ENCODE assay signal across 23 cellular contexts in genomic region chr2:172804423-172804822, GRCh38.
"Had no signal": no experiment of that assay in that cellular context is flagged by ENCODE, and none has a peak within 500 bp of the region (broad histone marks: within the 10 kb centered on the region; RNA-seq: fewer than 3 reads in every experiment).

No MANE protein-coding gene starts in this region.

- ATAC-seq: activated CD4-positive, CD25-positive, alpha-beta regulatory T cell treated with anti-CD3 and anti-CD28 coated beads, Interleukin-2, amount 50 U/mL, for 24 hours; activated CD8-positive, alpha-beta T cell treated with anti-CD3 and anti-CD28 coated beads for 36 hours; activated T-cell treated with anti-CD3 and anti-CD28 coated beads, Interleukin-2, amount 50 U/mL, for 4 hours; activated T-helper 17 cell treated with anti-CD3 and anti-CD28 coated beads, Interleukin-2, amount 50 U/mL, for 72 hours; esophagus mucosa had no signal

- DNase-seq: activated B cell treated with CpG ODN at 0.5 μM for 24 hours; activated CD4-positive, alpha-beta T cell treated with anti-CD3 and anti-CD28 coated beads for 48 hours; activated CD4-positive, alpha-beta T cell treated with anti-CD3 and anti-CD28 coated beads, Interleukin-2, amount 50 U/mL, for 1 hour; activated CD4-positive, alpha-beta T cell treated with anti-CD3 and anti-CD28 coated beads, Interleukin-2, amount 50 U/mL, for 48 hours; activated CD8-positive, alpha-beta memory T cell treated with anti-CD3 and anti-CD28 coated beads for 24 hours; activated CD8-positive, alpha-beta T cell treated with anti-CD3 and anti-CD28 coated beads for 36 hours; activated effector memory CD4-positive, alpha-beta T cell treated with Interleukin-2 at 50 U/mL for 16 hours; activated gamma-delta T cell treated with Interleukin-2 at 50 U/mL for 16 hours; activated naive CD4-positive, alpha-beta T cell treated with anti-CD3 and anti-CD28 coated beads, Interleukin-2, amount 50 U/mL, for 16 hours; activated naive CD4-positive, alpha-beta T cell treated with Interleukin-2 at 50 U/mL for 16 hours; activated T-cell treated with anti-CD3 and anti-CD28 coated beads, Interleukin-2, amount 50 U/mL, for 4 hours; amniotic stem cell; anterior cingulate cortex; brain microvascular endothelial cell; effector memory CD4-positive, alpha-beta T cell; endodermal cell; foreskin fibroblast; head of caudate nucleus; T1000; WERI-Rb-1 had no signal
